2 cellular contexts compared by ENCODE assay signal in genomic region chr1:235315735-235316134, GRCh38.
TF ChIP-seq lines count a peak whose summit lies in the region.

No MANE protein-coding gene starts in this region.

TF ChIP-seq in SK-N-SH, 30 proteins besides CTCF, POLR2A, EP300 and RAD21 (continued from another document):
- no peak for TF ChIP-seq CHD2 (IDR thresholded peaks at IDR 0.05; ENCODE audit: low read length, partially characterized antibody)

TF ChIP-seq in SK-N-SH treated with all-trans-retinoic acid at 6 μM for 48 hours, 23 proteins besides CTCF, POLR2A, EP300 and RAD21 (continued from another document):
- TF ChIP-seq CSRNP3 (CRISPR knock-in tag; IDR thresholded peaks at IDR 0.05): no peak
- TF ChIP-seq CSDC2 (CRISPR knock-in tag; IDR thresholded peaks at IDR 0.05): no peak
- TF ChIP-seq ISL1 (CRISPR knock-in tag; IDR thresholded peaks at IDR 0.05): no peak
- TF ChIP-seq PPARA (CRISPR knock-in tag; IDR thresholded peaks at IDR 0.05; ENCODE audit: borderline replicate concordance): no peak
- no peak for TF ChIP-seq PATZ1 (CRISPR knock-in tag; IDR thresholded peaks at IDR 0.05; ENCODE audit: borderline replicate concordance)
- TF ChIP-seq POU6F1 (CRISPR knock-in tag; IDR thresholded peaks at IDR 0.05; ENCODE audit: borderline replicate concordance, low read depth): no peak
- no peak for TF ChIP-seq ARNTL (CRISPR knock-in tag; IDR thresholded peaks at IDR 0.05; ENCODE audit: borderline replicate concordance, low read depth)
- TF ChIP-seq ZFP3 (CRISPR knock-in tag; IDR thresholded peaks at IDR 0.05): no peak
- no peak for TF ChIP-seq ZFP30 (CRISPR knock-in tag; IDR thresholded peaks at IDR 0.05)
- no peak for TF ChIP-seq OSR1 (CRISPR knock-in tag; IDR thresholded peaks at IDR 0.05)
